Comparison of ENCODE assay signal across 1 cellular context in genomic region chr1:76727520-76727919, GRCh38.
TF ChIP-seq lines count a peak whose summit lies in the region.

No MANE protein-coding gene starts in this region.

TF ChIP-seq in HepG2, 621 proteins besides CTCF, POLR2A, EP300 and RAD21:
- TF ChIP-seq ZNF260 (CRISPR knock-in tag; IDR thresholded peaks at IDR 0.05; ENCODE audit: borderline replicate concordance, low read depth), result no peak
- TF ChIP-seq MAFK (conservative IDR thresholded peaks at IDR 0.05 in 1 of 2, IDR thresholded peaks at IDR 0.05 in 1 of 2; ENCODE audit: low read length in 2 of 2), result peak; percentile 80 to 87; a peak in 3 of 4 replicates
- TF ChIP-seq MAFF (IDR thresholded peaks at IDR 0.05; ENCODE audit: low read depth, low read length), result peak; percentile 76
